ENCODE assay signal across 23 cellular contexts in genomic region chr5:119112151-119112550, GRCh38.
"Had no signal": no experiment of that assay in that cellular context is flagged by ENCODE, and none has a peak within 500 bp of the region (broad histone marks: within the 10 kb centered on the region; RNA-seq: fewer than 3 reads in every experiment).

No MANE protein-coding gene starts in this region.

- H2AFZ ChIP-seq: hepatocyte had no signal

- H3K4me3 Mint-ChIP-seq: naive thymus-derived CD4-positive, alpha-beta T cell; natural killer cell treated with Interleukin-12 subunit alpha and Interleukin-12 subunit beta and Interleukin-15 and Interleukin-18, amount 100 ng/mL, for 72 hours; stimulated activated naive CD8-positive, alpha-beta T cell treated with anti-CD3 and anti-CD28 coated beads, Interleukin-15, Interleukin-2, amounts not matched to agents 100 ng/mL and 50 ng/mL, for 24 hours; type B pancreatic cell had no signal

- H3K36me3 ChIP-seq: ovary, uterus had no signal

- ATAC-seq: mucosa of descending colon; naive thymus-derived CD4-positive, alpha-beta T cell; natural killer cell treated with Interleukin-12 subunit alpha and Interleukin-12 subunit beta and Interleukin-15 and Interleukin-18, amount 100 ng/mL, for 72 hours; right lobe of liver had no signal

- DNase-seq: islet precursor cell; left ventricle myocardium inferior; midbrain; mucosa of descending colon; naive thymus-derived CD4-positive, alpha-beta T cell; ovary; right lobe of liver; stimulated activated CD4-positive, alpha-beta T cell treated with anti-CD3 and anti-CD28 coated beads, Interleukin-12 subunit alpha, Interleukin-12 subunit beta, amount 100 ng/mL, for 4 hours; stimulated activated CD4-positive, alpha-beta T cell treated with anti-CD3 and anti-CD28 coated beads, Interleukin-15, amount 100 ng/mL, for 24 hours; stimulated activated CD4-positive, alpha-beta T cell treated with anti-CD3 and anti-CD28 coated beads, Interleukin-2, amount 100 ng/mL, for 24 hours; stimulated activated CD4-positive, alpha-beta T cell treated with anti-CD3 and anti-CD28 coated beads, Interleukin-4, amount 100 ng/mL, for 1 hour; stimulated activated naive CD4-positive, alpha-beta T cell; tibial artery; uterus had no signal

- H3K4me1 ChIP-seq: left ventricle myocardium inferior, right atrium auricular region, right lobe of liver, suprapubic skin, tibial artery, uterus had no signal

- H3K9me3 ChIP-seq: left ventricle myocardium inferior, mucosa of descending colon, ovary, right atrium auricular region, right lobe of liver, suprapubic skin, thoracic aorta, tibial artery, uterus had no signal

- H3K79me2 ChIP-seq: hepatocyte had no signal

- H3K9me3 Mint-ChIP-seq: naive thymus-derived CD4-positive, alpha-beta T cell; natural killer cell treated with Interleukin-12 subunit alpha and Interleukin-12 subunit beta and Interleukin-15 and Interleukin-18, amount 100 ng/mL, for 72 hours; stimulated activated naive CD8-positive, alpha-beta T cell treated with anti-CD3 and anti-CD28 coated beads, Interleukin-15, Interleukin-2, amounts not matched to agents 100 ng/mL and 50 ng/mL, for 24 hours; type B pancreatic cell had no signal

- H3K4me3 ChIP-seq: hepatocyte, left ventricle myocardium inferior, lung, mucosa of descending colon, ovary, right atrium auricular region, right lobe of liver, suprapubic skin, thoracic aorta, tibial artery, uterus had no signal

- H3K27ac ChIP-seq: hepatocyte, left ventricle myocardium inferior, ovary, right atrium auricular region, right lobe of liver, suprapubic skin, thoracic aorta, tibial artery, uterus had no signal

- H3K4me2 ChIP-seq: hepatocyte had no signal

- H3K27me3 Mint-ChIP-seq: naive thymus-derived CD4-positive, alpha-beta T cell; natural killer cell treated with Interleukin-12 subunit alpha and Interleukin-12 subunit beta and Interleukin-15 and Interleukin-18, amount 100 ng/mL, for 72 hours; progenitor cell of endocrine pancreas; stimulated activated naive CD8-positive, alpha-beta T cell treated with anti-CD3 and anti-CD28 coated beads, Interleukin-15, Interleukin-2, amounts not matched to agents 100 ng/mL and 50 ng/mL, for 24 hours; type B pancreatic cell had no signal

- H3K27me3 ChIP-seq: hepatocyte, ovary, right atrium auricular region, right lobe of liver, suprapubic skin, tibial artery, uterus had no signal

- H3K27ac Mint-ChIP-seq: natural killer cell treated with Interleukin-12 subunit alpha and Interleukin-12 subunit beta and Interleukin-15 and Interleukin-18, amount 100 ng/mL, for 72 hours; progenitor cell of endocrine pancreas; stimulated activated naive CD8-positive, alpha-beta T cell treated with anti-CD3 and anti-CD28 coated beads, Interleukin-15, Interleukin-2, amounts not matched to agents 100 ng/mL and 50 ng/mL, for 24 hours; type B pancreatic cell had no signal
